In the genomic region with DNA sequence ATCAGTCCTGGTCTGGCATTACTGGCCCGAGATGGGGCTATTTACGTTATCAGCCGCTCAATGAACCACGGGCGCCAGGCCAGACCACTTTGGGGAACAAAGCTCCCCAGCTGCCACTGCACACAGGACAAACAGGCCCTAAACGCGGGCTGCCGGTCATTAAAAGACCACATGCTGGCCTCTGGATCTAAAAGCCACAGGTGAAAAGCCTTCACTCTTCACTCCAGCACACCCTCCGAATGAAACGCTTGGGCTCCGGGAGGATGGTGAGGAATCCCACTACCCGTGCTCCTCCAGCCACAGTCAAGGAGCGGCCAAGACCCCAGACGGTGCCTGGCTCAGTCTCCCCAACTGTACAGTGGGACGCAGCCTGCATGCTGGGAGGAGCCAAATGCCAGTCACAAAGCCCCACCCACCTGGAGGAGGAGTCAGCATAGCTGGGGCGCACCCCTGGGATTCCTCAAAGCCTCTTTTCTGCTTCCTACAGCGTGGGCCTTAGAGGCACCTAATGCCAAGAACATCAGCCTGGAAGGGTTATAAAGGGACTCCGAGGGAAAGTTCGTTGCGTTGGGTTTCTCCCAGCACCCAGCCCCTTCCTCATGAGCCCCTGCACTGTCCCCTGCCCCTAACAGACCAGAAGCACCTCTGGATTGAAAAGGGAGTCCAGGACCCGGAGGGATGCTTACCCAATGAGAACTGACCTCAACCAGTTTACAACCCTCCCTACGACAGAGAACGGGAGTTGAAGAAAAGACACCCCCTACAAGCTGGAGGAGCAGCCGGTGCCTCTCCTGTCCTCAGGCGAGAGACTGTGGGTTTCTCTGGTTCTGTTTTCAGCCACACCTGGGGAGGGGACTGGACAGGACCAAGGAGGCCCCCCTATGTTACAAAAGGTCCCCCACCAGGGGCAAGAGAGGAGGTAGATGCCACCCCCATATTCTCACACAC, we compare ENCODE assay signal across 9 cellular contexts. TPM values are rescaled to one million over a fixed set of nuclear protein-coding genes. Genes with fewer than 3 reads are reported as not detected.
DNase-seq lines count a peak whose midpoint lies in the region; ATAC-seq and TF ChIP-seq lines count a peak whose summit lies in the region.
"Had no signal": no experiment of that assay in that cellular context is flagged by ENCODE, and none has a peak within 500 bp of the region (broad histone marks: within the 10 kb centered on the region; RNA-seq: fewer than 3 reads in every experiment).

No MANE protein-coding gene starts in this region.

- no peak overlapping the region for H3K4me3 ChIP-seq in A673 (ENCODE audit: low read depth, low read length, poor library complexity, severe bottlenecking)
- H3K4me3 ChIP-seq in HUES6 (ENCODE audit: low read depth, low read length): peak overlapping the region; percentile 39
- no peak overlapping the region for H3K4me3 ChIP-seq in mucosa of descending colon
- H3K4me3 ChIP-seq: cardiac muscle cell had no signal

- H3K9ac ChIP-seq in HUES6 (ENCODE audit: low read length): peak overlapping the region; percentile 79

- TF ChIP-seq CTCF in A673 (conservative IDR thresholded peaks at IDR 0.05; ENCODE audit: low read depth, low read length) (no peak), mucosa of descending colon (IDR thresholded peaks at IDR 0.05) (no peak)

- H3K9me3 ChIP-seq in A673 (ENCODE audit: low read depth, low read length, poor library complexity, severe bottlenecking): no peaks in the 10 kb centered on the region
- H3K9me3 ChIP-seq in HUES6 (ENCODE audit: control insufficient read depth, insufficient read depth, low read depth, low read length): no peaks in the 10 kb centered on the region
- no peaks in the 10 kb centered on the region for H3K9me3 ChIP-seq in mucosa of descending colon

- H3K27me3 ChIP-seq in A673 (replicated peaks; ENCODE audit: insufficient read depth, low read depth, low read length, poor library complexity) (peaks cover 24% of the 10 kb centered on the region), HUES6 (ENCODE audit: control insufficient read depth, insufficient read depth, low read length) (peaks cover 8% of the 10 kb centered on the region)

- ATAC-seq in mucosa of descending colon: no peak
- no peak for ATAC-seq in HG03196 (IDR thresholded peaks at IDR 0.05; ENCODE audit: unreplicated experiment)

- CTCF ChIA-PET in A673 (lab: Charles Lee): no interaction called here

- DNase-seq in A673 (ENCODE audit: low spot score) (peak; percentile 36), cerebellar cortex (ENCODE audit: low spot score) (peak; percentile 17), mucosa of descending colon (peak in 2 of 3 donors; percentile 84 to 91), MV-4-11 (lab: John Stamatoyannopoulos, UW) (no peak), DMS79 treated with DMSO at 0.1 percent for 48 hours (lab: John Stamatoyannopoulos, UW) (no peak), NCI-H1105 (lab: John Stamatoyannopoulos, UW) (no peak)

- H3K4me1 ChIP-seq in A673 (ENCODE audit: insufficient read depth, low read length, poor library complexity, severe bottlenecking) (peaks cover 12% of the 10 kb centered on the region), HUES6 (ENCODE audit: control insufficient read depth, insufficient read depth, low read length) (peaks cover 41% of the 10 kb centered on the region), mucosa of descending colon (ENCODE audit: low read depth) (peaks cover 31% of the 10 kb centered on the region)

- intact Hi-C loops in A673 (cut with micrococcal nuclease; ENCODE audit: unreplicated experiment) (no loop called here), mucosa of descending colon (cut with DNase I, micrococcal nuclease) (no loop called here)

- POLR2A ChIA-PET in A673 (lab: Charles Lee; ENCODE audit: low non-redundant PET): no interaction called here

- BruUV-seq in A673 (replicated peaks; lab: Mats Ljungman, UMichigan): no TSS peak

- no peak overlapping the region for H3K27ac ChIP-seq in A673 (ENCODE audit: low read depth, low read length, poor library complexity, severe bottlenecking)
- H3K27ac ChIP-seq in HUES6 (ENCODE audit: low read depth, low read length): peak overlapping the region; percentile 71
- H3K27ac ChIP-seq: cardiac muscle cell had no signal

- H3K36me3 ChIP-seq in A673 (ENCODE audit: insufficient read depth, low read length, poor library complexity, severe bottlenecking) (no peaks in the 10 kb centered on the region), HUES6 (ENCODE audit: control insufficient read depth, insufficient read depth, low read length) (peaks cover 24% of the 10 kb centered on the region), mucosa of descending colon (ENCODE audit: low read depth) (no peaks in the 10 kb centered on the region)
- H3K36me3 ChIP-seq: cardiac muscle cell had no signal

RNA-seq across cellular contexts. Expression of a gene that starts 4.7 kb away (rescaled TPM):
- total RNA-seq in A673 (2021): 2.1 and 4.3 TPM in 2 replicates
- total RNA-seq in mucosa of descending colon: 10 to 100 TPM; 52.7 to 63.0 (median 57.5) TPM

Comparison
In these comparisons a context has a peak if more than half of its experiments do, and no peak if none do; other contexts are left out.
1. DNase-seq: peak in A673 (single experiment), cerebellar cortex (single experiment) and mucosa of descending colon (2 of 3); none in MV-4-11 (single experiment), DMS79 treated with DMSO at 0.1 percent for 48 hours (single experiment) and NCI-H1105 (single experiment).
2. RNA of a gene that starts 4.7 kb away (total RNA-seq): 52.7 to 63.0 TPM in mucosa of descending colon; 2.1 to 4.3 TPM in A673; every median in the first group is over 10 times any median in the second.